ENCODE assay signal across 10 cellular contexts in the genomic region with DNA sequence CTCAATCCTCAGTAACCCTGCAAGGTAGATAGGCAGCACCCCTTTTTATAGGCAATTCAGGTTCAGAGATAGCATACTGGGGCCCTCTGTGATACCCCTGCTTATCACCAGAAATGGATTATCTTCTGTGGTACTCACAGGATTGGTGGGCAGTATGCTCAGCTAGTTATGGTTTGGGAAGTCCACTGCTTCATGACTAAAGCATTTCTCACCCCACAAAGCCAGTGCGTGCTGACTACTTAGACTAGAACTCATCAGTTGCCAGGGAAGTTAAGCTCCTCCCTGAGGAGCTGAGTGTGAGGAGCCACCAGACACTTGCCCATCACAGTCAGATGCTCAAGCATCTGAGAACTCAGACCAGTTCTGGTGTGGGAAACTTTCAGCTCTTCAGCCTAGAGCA.
DNase-seq lines count a peak whose midpoint lies in the region; TF ChIP-seq lines count a peak whose summit lies in the region.
"Had no signal": no experiment of that assay in that cellular context is flagged by ENCODE, and none has a peak within 500 bp of the region (broad histone marks: within the 10 kb centered on the region; RNA-seq: fewer than 3 reads in every experiment).

No MANE protein-coding gene starts in this region.

- H3K9me2 ChIP-seq in SK-N-SH, result no peaks in the 10 kb centered on the region
- H3K9me2 ChIP-seq in hepatocyte (replicated peaks; ENCODE audit: insufficient read depth), result no peaks in the 10 kb centered on the region

- H3K27ac ChIP-seq in SK-N-SH (ENCODE audit: low read depth in 2 of 2, low read length in 1 of 2) (no peak overlapping the region; a peak in 1 of 4 replicates), hepatocyte (no peak overlapping the region)
- H3K27ac ChIP-seq: skin epidermis, VCaP had no signal

- peaks cover 9 to 12% of the 10 kb centered on the region in 2 experiments for H3K36me3 ChIP-seq in SK-N-SH (replicated peaks in 1 of 2; ENCODE audit: control insufficient read depth in 1 of 2, insufficient read depth in 2 of 2, low read length in 1 of 2)
- no peaks in the 10 kb centered on the region for H3K36me3 ChIP-seq in hepatocyte (replicated peaks; ENCODE audit: insufficient read depth, low read depth)

- H3K4me3 ChIP-seq in SK-N-SH (ENCODE audit: low read depth in 2 of 2, low read length in 1 of 2), result no peak overlapping the region
- no peak overlapping the region for H3K4me3 ChIP-seq in hepatocyte
- H3K4me3 ChIP-seq: skin epidermis had no signal

- TF ChIP-seq RAD21 in SK-N-SH (IDR thresholded peaks at IDR 0.05; ENCODE audit: low read length), result no peak

- no peak overlapping the region for H3K4me2 ChIP-seq in SK-N-SH
- no peak overlapping the region for H3K4me2 ChIP-seq in hepatocyte

- POLR2A ChIA-PET in SK-N-SH (lab: Yijun Ruan, JAX), result no interaction called here

- H2AFZ ChIP-seq in SK-N-SH (ENCODE audit: low read depth) (no peak overlapping the region; the same call in 1 of the 2 replicates), hepatocyte (no peak overlapping the region)

- no peak overlapping the region for H3K9ac ChIP-seq in SK-N-SH

- no peak for TF ChIP-seq EP300 in SK-N-SH (IDR thresholded peaks at IDR 0.05; ENCODE audit: borderline replicate concordance in 1 of 2, low read depth in 1 of 2, low read length in 1 of 2)

- CTCF ChIA-PET in SK-N-SH (lab: Yijun Ruan, JAX), result interaction anchor here (1.0 to 1.8 kb wide), 2 partner anchors 10 to 20 kb away, joined by 3 to 8 read pairs; no protein-coding TSS in a partner anchor

- H3K27me3 ChIP-seq in SK-N-SH (ENCODE audit: insufficient read depth) (no peaks in the 10 kb centered on the region), hepatocyte (no peaks in the 10 kb centered on the region)

- peaks cover 34% of the 10 kb centered on the region for H3F3A ChIP-seq in SK-N-SH (replicated peaks; ENCODE audit: insufficient read depth)

- peaks cover 0 to 15% of the 10 kb centered on the region in 2 experiments; a peak in 2 of 4 replicates for H3K4me1 ChIP-seq in SK-N-SH (ENCODE audit: control insufficient read depth in 1 of 2, insufficient read depth in 2 of 2, low read depth in 1 of 2, low read length in 1 of 2)
- peaks cover 6% of the 10 kb centered on the region for H3K4me1 ChIP-seq in hepatocyte (ENCODE audit: insufficient read depth)

- H3K9me3 ChIP-seq in SK-N-SH (no peaks in the 10 kb centered on the region), hepatocyte (ENCODE audit: low read depth) (no peaks in the 10 kb centered on the region)

- H4K20me1 ChIP-seq in SK-N-SH (ENCODE audit: insufficient read depth), result no peaks in the 10 kb centered on the region
- no peaks in the 10 kb centered on the region for H4K20me1 ChIP-seq in hepatocyte (ENCODE audit: insufficient read depth, poor library complexity, severe bottlenecking)

- TF ChIP-seq CTCF in GM20000 (IDR thresholded peaks at IDR 0.05; ENCODE audit: extremely low read depth, missing control alignments), result no peak
- TF ChIP-seq CTCF in SK-N-SH (IDR thresholded peaks at IDR 0.05), result no peak
- no peak for TF ChIP-seq CTCF in hepatocyte (IDR thresholded peaks at IDR 0.05; ENCODE audit: poor library complexity)

- no peaks in the 10 kb centered on the region for H3K79me2 ChIP-seq in SK-N-SH (ENCODE audit: insufficient read depth)
- no peaks in the 10 kb centered on the region for H3K79me2 ChIP-seq in hepatocyte

- DNase-seq in AG20443 (ENCODE audit: low spot score) (peak; percentile 90), GM20000 (ENCODE audit: low spot score) (peak; percentile 30), SK-N-SH (no peak), hepatocyte (ENCODE audit: low spot score) (peak; percentile 18), activated gamma-delta T cell treated with Interleukin-2 at 50 U/mL for 16 hours (no peak), NCI-H1694 treated with DMSO at 0.1 percent for 48 hours (lab: John Stamatoyannopoulos, UW) (no peak), ureter (ENCODE audit: low spot score) (no peak)
- no peak for DNase-seq in activated naive CD4-positive, alpha-beta T cell (lab: John Stamatoyannopoulos, UW)

- 38% methylated on average over 1 of the region's 1 CpG for WGBS in SK-N-SH (ENCODE audit: low lambda C conversion rate)
- WGBS in hepatocyte (ENCODE audit: low lambda C conversion rate, missing lambda C conversion rate), result 50% methylated on average over 1 of the region's 1 CpG

TF ChIP-seq in SK-N-SH, 30 proteins besides CTCF, POLR2A, EP300 and RAD21:
- TF ChIP-seq RFX5 (IDR thresholded peaks at IDR 0.05; ENCODE audit: low read length), result peak; percentile 91
- TF ChIP-seq YY1 (IDR thresholded peaks at IDR 0.05; ENCODE audit: low read depth), result no peak
- 0 out of 2 replicates have a peak, but pooled peaks have one; percentile 26 for TF ChIP-seq POLR2AphosphoS5 (IDR thresholded peaks at IDR 0.05; ENCODE audit: low read depth, low read length)
- TF ChIP-seq, protein P1, sequence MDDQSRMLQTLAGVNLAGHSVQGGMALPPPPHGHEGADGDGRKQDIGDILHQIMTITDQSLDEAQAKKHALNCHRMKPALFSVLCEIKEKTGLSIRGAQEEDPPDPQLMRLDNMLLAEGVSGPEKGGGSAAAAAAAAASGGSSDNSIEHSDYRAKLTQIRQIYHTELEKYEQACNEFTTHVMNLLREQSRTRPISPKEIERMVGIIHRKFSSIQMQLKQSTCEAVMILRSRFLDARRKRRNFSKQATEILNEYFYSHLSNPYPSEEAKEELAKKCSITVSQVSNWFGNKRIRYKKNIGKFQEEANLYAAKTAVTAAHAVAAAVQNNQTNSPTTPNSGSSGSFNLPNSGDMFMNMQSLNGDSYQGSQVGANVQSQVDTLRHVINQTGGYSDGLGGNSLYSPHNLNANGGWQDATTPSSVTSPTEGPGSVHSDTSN (IDR thresholded peaks at IDR 0.05), result peak; percentile 22; the same call in 1 of the 2 replicates
TF ChIP-seq in SK-N-SH: peak in this region for 3.

Comparison
In these comparisons a context has a peak if more than half of its experiments do, and no peak if none do; other contexts are left out.
1. DNase-seq: peak in AG20443 (single experiment), GM20000 (single experiment) and hepatocyte (single experiment); none in SK-N-SH (single experiment), activated gamma-delta T cell treated with Interleukin-2 at 50 U/mL for 16 hours (single experiment), NCI-H1694 treated with DMSO at 0.1 percent for 48 hours (single experiment), activated naive CD4-positive, alpha-beta T cell (0 of 4) and ureter (single experiment).